Comparison of ENCODE assay signal across 8 cellular contexts in the genomic region with DNA sequence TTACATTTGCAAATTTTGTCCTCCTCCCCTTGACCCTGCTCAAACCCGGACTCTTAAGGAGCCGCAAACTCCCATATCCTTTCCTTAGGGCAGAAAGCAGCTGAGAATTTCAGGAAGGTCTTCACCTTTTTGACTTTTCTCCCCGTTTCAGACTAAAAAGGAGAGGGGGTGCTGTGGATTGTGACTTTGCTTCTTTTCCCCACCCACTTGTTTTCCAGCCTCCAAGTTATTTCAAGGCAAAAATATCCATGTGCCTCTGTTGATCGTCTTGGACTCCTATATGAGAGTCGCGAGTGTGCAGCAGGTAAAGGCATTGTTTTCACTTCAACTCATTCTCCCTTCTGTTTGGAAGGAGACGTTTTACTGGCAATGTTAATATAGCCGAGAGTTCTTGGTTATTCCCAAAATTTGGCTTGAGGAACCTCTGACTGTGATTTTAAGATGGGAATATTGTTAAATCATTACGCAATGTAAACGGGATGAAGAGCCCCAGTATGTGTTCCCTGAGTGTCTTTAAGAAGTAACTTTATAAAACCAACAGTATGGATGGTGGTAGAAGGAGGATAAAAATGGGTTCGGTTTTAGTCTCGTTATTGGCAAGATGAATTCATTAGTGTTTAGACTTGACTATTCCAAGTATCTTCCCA. TPM values are rescaled to one million over a fixed set of nuclear protein-coding genes. Genes with fewer than 3 reads are reported as not detected.
DNase-seq lines count a peak whose midpoint lies in the region; ATAC-seq and TF ChIP-seq lines count a peak whose summit lies in the region.

No MANE protein-coding gene starts in this region.

- H3K27me3 ChIP-seq in foreskin keratinocyte (no peaks in the 10 kb centered on the region), prostate gland (replicated peaks; ENCODE audit: insufficient read depth) (no peaks in the 10 kb centered on the region)

- WGBS in prostate gland: 17% methylated on average over 12 of the region's 12 CpGs

- H3K27ac ChIP-seq in foreskin keratinocyte (peak overlapping the region; percentile 70), prostate gland (peak overlapping the region; percentile 85 to 89)

- no peaks in the 10 kb centered on the region for H3K36me3 ChIP-seq in prostate gland

- no peak for TF ChIP-seq POLR2A in prostate gland (IDR thresholded peaks at IDR 0.05)

- ATAC-seq in foreskin keratinocyte (no peak), HG03460 (IDR thresholded peaks at IDR 0.05; ENCODE audit: unreplicated experiment) (no peak), GM18867 (IDR thresholded peaks at IDR 0.05; ENCODE audit: unreplicated experiment) (no peak)

- DNase-seq in ELR (ENCODE audit: low read depth) (peak; percentile 11), foreskin keratinocyte (no peak), prostate gland (ENCODE audit: low spot score) (no peak), COLO668 (lab: John Stamatoyannopoulos, UW; ENCODE audit: unreplicated experiment) (no peak), SHP77 treated with DMSO at 0.1 percent for 48 hours (lab: John Stamatoyannopoulos, UW) (no peak)

- intact Hi-C loops in prostate gland (cut with DNase I): loop anchor here (10.0 kb wide), 1 partner anchor 211 kb away; no protein-coding TSS in a partner anchor

- TF ChIP-seq CTCF in WI38 (IDR thresholded peaks at IDR 0.05; ENCODE audit: low read depth, low read length) (no peak), foreskin keratinocyte (conservative IDR thresholded peaks at IDR 0.05) (no peak), prostate gland (IDR thresholded peaks at IDR 0.05) (no peak)

- no peaks in the 10 kb centered on the region for H3K9me3 ChIP-seq in prostate gland

- H3K4me1 ChIP-seq in foreskin keratinocyte: peaks cover 16% of the 10 kb centered on the region
- no peaks in the 10 kb centered on the region for H3K4me1 ChIP-seq in prostate gland (replicated peaks)

- H3K4me3 ChIP-seq in WI38 (ENCODE audit: low read depth, low read length) (peak overlapping the region; percentile 75), prostate gland (peak overlapping the region; percentile 50 to 69)

RNA-seq across cellular contexts. Expression of gene LRRK2, which starts 0.7 kb away (rescaled TPM):
- total RNA-seq in foreskin keratinocyte (0.32 and 0.58 TPM in 2 replicates), prostate gland (1 to 10 TPM; 6.2 to 6.8 TPM)
- 0.01 and 0.12 TPM in 2 replicates for polyA plus RNA-seq in foreskin keratinocyte
